ENCODE assay signal across 27 cellular contexts in the genomic region with DNA sequence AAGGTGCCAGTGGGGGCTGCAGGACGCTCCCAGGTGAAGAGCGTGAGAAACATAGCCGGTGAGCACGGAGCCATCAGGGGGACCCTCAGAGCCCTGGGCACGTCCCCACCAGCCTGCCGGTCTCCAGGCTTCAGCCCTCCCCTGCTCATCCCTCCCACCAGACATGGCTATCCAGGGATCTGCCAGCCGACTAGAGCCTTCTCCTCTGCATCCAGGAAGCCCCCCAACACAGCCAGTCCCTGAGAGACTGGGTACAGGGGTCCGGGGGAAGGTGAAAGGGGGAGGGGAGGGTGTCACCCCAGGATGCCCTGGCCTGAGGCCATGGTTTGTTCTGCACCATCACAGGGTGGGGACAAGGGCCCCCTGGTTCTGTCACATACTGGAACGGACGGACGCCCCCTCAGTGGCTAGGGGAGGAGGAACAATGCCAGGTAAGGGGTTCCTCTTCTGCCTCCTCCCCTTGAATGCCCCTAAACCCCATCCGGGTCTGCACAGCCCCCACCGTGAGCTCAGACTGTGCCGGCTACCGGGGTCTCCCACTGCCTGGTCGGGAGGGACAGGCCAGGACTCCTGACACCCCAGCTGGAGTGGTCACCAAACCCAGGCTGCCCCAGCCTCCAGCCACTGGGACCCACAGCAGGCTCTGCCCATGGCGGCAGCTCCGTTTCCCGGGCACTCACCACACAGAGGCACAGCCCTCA. TPM values are rescaled to one million over a fixed set of nuclear protein-coding genes. Genes with fewer than 3 reads are reported as not detected.
DNase-seq lines count a peak whose midpoint lies in the region; ATAC-seq and TF ChIP-seq lines count a peak whose summit lies in the region.
"Had no signal": no experiment of that assay in that cellular context is flagged by ENCODE, and none has a peak within 500 bp of the region (broad histone marks: within the 10 kb centered on the region; RNA-seq: fewer than 3 reads in every experiment).

No MANE protein-coding gene starts in this region.

- H3K27ac Mint-ChIP-seq in activated T-cell treated with anti-CD3 and anti-CD28 coated beads, Interleukin-2, amount 50 U/mL, for 24 hours: no peak overlapping the region
- H3K27ac Mint-ChIP-seq: activated CD8-positive, alpha-beta memory T cell treated with anti-CD3 and anti-CD28 coated beads, Interleukin-2, amount 10 ng/mL, durations not matched to agents 7 days and 5 days; activated naive CD8-positive, alpha-beta T cell treated with anti-CD3 and anti-CD28 coated beads for 36 hours; activated T-helper 1 cell treated with anti-CD3 and anti-CD28 coated beads, Interleukin-12 subunit alpha, Interleukin-12 subunit beta, Interleukin-2, Interleukin-4 antibody, amounts not matched to agents 30 ng/mL and 10 ng/mL and 1 ng/mL, durations not matched to agents 14 hours and 24 hours and 36 hours; mesothelial cell of epicardium; naive thymus-derived CD8-positive, alpha-beta T cell; stimulated activated naive CD8-positive, alpha-beta T cell treated with anti-CD3 and anti-CD28 coated beads, Interleukin-15, Interleukin-2, amounts not matched to agents 100 ng/mL and 50 ng/mL, for 24 hours; T-helper 1 cell treated with Interleukin-12 subunit alpha and Interleukin-12 subunit beta and Interleukin-4 antibody, amounts not matched to agents 30 μg/mL and 1 μg/mL, for 36 hours had no signal

- ATAC-seq in GM21528 (IDR thresholded peaks at IDR 0.05; ENCODE audit: low FRiP score, unreplicated experiment): no peak
- ATAC-seq: activated CD8-positive, alpha-beta memory T cell treated with anti-CD3 and anti-CD28 coated beads, Interleukin-2, amount 10 ng/mL, durations not matched to agents 7 days and 5 days; GM12878; naive thymus-derived CD8-positive, alpha-beta T cell; Panc1; right cardiac atrium had no signal

- 64 to 85% methylated on average over 19 of the region's 19 CpGs for WGBS in sigmoid colon, 2 donors

- DNase-seq in activated T-cell treated with anti-CD3 and anti-CD28 coated beads, Interleukin-2, amount 50 U/mL, for 24 hours: peak; percentile 21
- no peak for DNase-seq in activated T-cell treated with anti-CD3 and anti-CD28 coated beads, Interleukin-2, amount 50 U/mL, for 1 hour
- DNase-seq in NT2/D1 (ENCODE audit: low read depth, low spot score) (no peak), ecto neural progenitor cell (ENCODE audit: low spot score) (peak; percentile 45), sigmoid colon (peak; percentile 60), NCI-H1436 (lab: John Stamatoyannopoulos, UW) (no peak)
- DNase-seq in stimulated activated CD4-positive, alpha-beta T cell treated with anti-CD3 and anti-CD28 coated beads, Interleukin-4, amount 100 ng/mL, for 1 hour: no peak
- DNase-seq: activated CD4-positive, alpha-beta T cell treated with anti-CD3 and anti-CD28 coated beads for 4 hours; activated CD8-positive, alpha-beta memory T cell treated with anti-CD3 and anti-CD28 coated beads, Interleukin-2, amount 10 ng/mL, durations not matched to agents 7 days and 5 days; activated naive CD8-positive, alpha-beta T cell treated with anti-CD3 and anti-CD28 coated beads for 36 hours; DND-41; NCI-H187 treated with DMSO at 0.1 percent for 48 hours; ovary; right cardiac atrium; thyroid gland had no signal

- no peaks in the 10 kb centered on the region for H3K27me3 Mint-ChIP-seq in activated T-cell treated with anti-CD3 and anti-CD28 coated beads, Interleukin-2, amount 50 U/mL, for 24 hours
- H3K27me3 Mint-ChIP-seq: activated CD8-positive, alpha-beta memory T cell treated with anti-CD3 and anti-CD28 coated beads, Interleukin-2, amount 10 ng/mL, durations not matched to agents 7 days and 5 days; activated naive CD8-positive, alpha-beta T cell treated with anti-CD3 and anti-CD28 coated beads for 36 hours; stimulated activated naive CD8-positive, alpha-beta T cell treated with anti-CD3 and anti-CD28 coated beads, Interleukin-15, Interleukin-2, amounts not matched to agents 100 ng/mL and 50 ng/mL, for 24 hours had no signal

- no peak overlapping the region for H3K4me3 Mint-ChIP-seq in activated T-cell treated with anti-CD3 and anti-CD28 coated beads, Interleukin-2, amount 50 U/mL, for 24 hours
- H3K4me3 Mint-ChIP-seq: activated CD8-positive, alpha-beta memory T cell treated with anti-CD3 and anti-CD28 coated beads, Interleukin-2, amount 10 ng/mL, durations not matched to agents 7 days and 5 days; activated naive CD8-positive, alpha-beta T cell treated with anti-CD3 and anti-CD28 coated beads for 36 hours; activated T-helper 1 cell treated with anti-CD3 and anti-CD28 coated beads, Interleukin-12 subunit alpha, Interleukin-12 subunit beta, Interleukin-2, Interleukin-4 antibody, amounts not matched to agents 30 ng/mL and 10 ng/mL and 1 ng/mL, durations not matched to agents 14 hours and 24 hours and 36 hours; mesothelial cell of epicardium; naive thymus-derived CD8-positive, alpha-beta T cell; stimulated activated naive CD8-positive, alpha-beta T cell treated with anti-CD3 and anti-CD28 coated beads, Interleukin-15, Interleukin-2, amounts not matched to agents 100 ng/mL and 50 ng/mL, for 24 hours; T-helper 1 cell treated with Interleukin-12 subunit alpha and Interleukin-12 subunit beta and Interleukin-4 antibody, amounts not matched to agents 30 μg/mL and 1 μg/mL, for 36 hours had no signal

- H3K4me3 ChIP-seq in NT2/D1 (ENCODE audit: insufficient read length, low read depth) (no peak overlapping the region), sigmoid colon (no peak overlapping the region)
- H3K4me3 ChIP-seq: ascending aorta, GM12878, HAP-1, ovary, SJSA1, thyroid gland had no signal

- H3K36me3 Mint-ChIP-seq in activated T-cell treated with anti-CD3 and anti-CD28 coated beads, Interleukin-2, amount 50 U/mL, for 24 hours (ENCODE audit: low read depth): peaks cover 6% of the 10 kb centered on the region
- H3K36me3 Mint-ChIP-seq: activated CD8-positive, alpha-beta memory T cell treated with anti-CD3 and anti-CD28 coated beads, Interleukin-2, amount 10 ng/mL, durations not matched to agents 7 days and 5 days had no signal

- H3K27me3 ChIP-seq in NT2/D1 (ENCODE audit: insufficient read depth, insufficient read length) (no peaks in the 10 kb centered on the region), sigmoid colon (no peaks in the 10 kb centered on the region)
- H3K27me3 ChIP-seq: ascending aorta, ovary, SJSA1, thyroid gland had no signal

- no peaks in the 10 kb centered on the region for H3K9me3 Mint-ChIP-seq in activated T-cell treated with anti-CD3 and anti-CD28 coated beads, Interleukin-2, amount 50 U/mL, for 24 hours
- H3K9me3 Mint-ChIP-seq: activated naive CD8-positive, alpha-beta T cell treated with anti-CD3 and anti-CD28 coated beads for 36 hours; activated T-helper 1 cell treated with anti-CD3 and anti-CD28 coated beads, Interleukin-12 subunit alpha, Interleukin-12 subunit beta, Interleukin-2, Interleukin-4 antibody, amounts not matched to agents 30 ng/mL and 10 ng/mL and 1 ng/mL, durations not matched to agents 14 hours and 24 hours and 36 hours; naive thymus-derived CD8-positive, alpha-beta T cell; stimulated activated naive CD8-positive, alpha-beta T cell treated with anti-CD3 and anti-CD28 coated beads, Interleukin-15, Interleukin-2, amounts not matched to agents 100 ng/mL and 50 ng/mL, for 24 hours; T-helper 1 cell treated with Interleukin-12 subunit alpha and Interleukin-12 subunit beta and Interleukin-4 antibody, amounts not matched to agents 30 μg/mL and 1 μg/mL, for 36 hours had no signal

- peaks cover 36% of the 10 kb centered on the region for H3K4me1 ChIP-seq in NT2/D1 (ENCODE audit: insufficient read depth, insufficient read length)
- H3K4me1 ChIP-seq in sigmoid colon: peaks cover 0 to 92% (median 83%) of the 10 kb centered on the region in 4 donors

- no peak overlapping the region for H3K27ac ChIP-seq in sigmoid colon
- H3K27ac ChIP-seq: ascending aorta, epithelial cell of prostate, ovary, SJSA1, thyroid gland had no signal

- no peak for TF ChIP-seq CTCF in sigmoid colon (IDR thresholded peaks at IDR 0.05)

- intact Hi-C loops in sigmoid colon (cut with DNase I): no loop called here

- peaks cover 3% of the 10 kb centered on the region for H3K4me1 Mint-ChIP-seq in activated T-cell treated with anti-CD3 and anti-CD28 coated beads, Interleukin-2, amount 50 U/mL, for 24 hours (ENCODE audit: low read depth)
- H3K4me1 Mint-ChIP-seq: activated CD8-positive, alpha-beta memory T cell treated with anti-CD3 and anti-CD28 coated beads, Interleukin-2, amount 10 ng/mL, durations not matched to agents 7 days and 5 days had no signal

- H3K9ac ChIP-seq in NT2/D1 (ENCODE audit: insufficient read length, low read depth): peak overlapping the region; percentile 61

- H3K36me3 ChIP-seq in NT2/D1 (ENCODE audit: insufficient read depth, insufficient read length, low read length) (peaks cover 23% of the 10 kb centered on the region), sigmoid colon (no peaks in the 10 kb centered on the region)
- H3K36me3 ChIP-seq: ovary, SJSA1, thyroid gland had no signal

- no peak for TF ChIP-seq EP300 in sigmoid colon (IDR thresholded peaks at IDR 0.05)

- H3K9me3 ChIP-seq in NT2/D1 (ENCODE audit: insufficient read depth, low read length) (no peaks in the 10 kb centered on the region), sigmoid colon (no peaks in the 10 kb centered on the region)
- H3K9me3 ChIP-seq: ascending aorta, HAP-1, ovary, SJSA1, thyroid gland had no signal

- TF ChIP-seq POLR2A in sigmoid colon (IDR thresholded peaks at IDR 0.05): no peak

RNA-seq across cellular contexts. Expression of a gene that starts 34.3 kb away (rescaled TPM):
- 10 to 100 TPM; 41.6 to 80.0 (median 65.4) TPM for total RNA-seq in sigmoid colon
- 10 to 100 TPM in 1 of 3 donors, 1 to 10 TPM in 2; 3.6 to 14.3 (median 5.1) TPM for polyA plus RNA-seq in sigmoid colon

RNA-seq across cellular contexts. Expression of a gene that starts 57.9 kb away (rescaled TPM):
- 10 to 100 TPM; 23.7 to 35.6 (median 30.2) TPM for total RNA-seq in sigmoid colon
- polyA plus RNA-seq in sigmoid colon: 10 to 100 TPM; 25.4 to 48.4 (median 27.6) TPM

Comparison
In these comparisons a context has a peak if more than half of its experiments do, and no peak if none do; other contexts are left out.
1. DNase-seq: peak in activated T-cell treated with anti-CD3 and anti-CD28 coated beads, Interleukin-2, amount 50 U/mL, for 24 hours (single experiment), ecto neural progenitor cell (single experiment) and sigmoid colon (single experiment); none in activated T-cell treated with anti-CD3 and anti-CD28 coated beads, Interleukin-2, amount 50 U/mL, for 1 hour (single experiment), NT2/D1 (single experiment), stimulated activated CD4-positive, alpha-beta T cell treated with anti-CD3 and anti-CD28 coated beads, Interleukin-4, amount 100 ng/mL, for 1 hour (single experiment) and NCI-H1436 (single experiment).